1 cellular context compared by ENCODE assay signal in genomic region chr3:123347691-123348264, GRCh38.
TF ChIP-seq lines count a peak whose summit lies in the region.

No MANE protein-coding gene starts in this region.

TF ChIP-seq in HEK293, 187 proteins besides CTCF, POLR2A, EP300 and RAD21 (continued from another document):
- TF ChIP-seq ZNF157 (tag by site-specific recombination; IDR thresholded peaks at IDR 0.05) = no peak
- TF ChIP-seq ZNF341 (tag by site-specific recombination; IDR thresholded peaks at IDR 0.05; ENCODE audit: low read depth) = 0 out of 2 replicates have a peak, but pooled peaks have one; percentile 21
- TF ChIP-seq GLI2 (tag by site-specific recombination; IDR thresholded peaks at IDR 0.05; ENCODE audit: borderline replicate concordance, low read depth) = no peak
- no peak for TF ChIP-seq REPIN1 (tag by site-specific recombination; IDR thresholded peaks at IDR 0.05; ENCODE audit: low read depth)
